1 cellular context compared by ENCODE assay signal in genomic region chr20:49219924-49220831, GRCh38.
TF ChIP-seq lines count a peak whose summit lies in the region.

No MANE protein-coding gene starts in this region.

TF ChIP-seq in GM12878, 131 proteins besides CTCF, POLR2A, EP300 and RAD21:
- TF ChIP-seq JUNB (IDR thresholded peaks at IDR 0.05) (no peak), BCL3 (IDR thresholded peaks at IDR 0.05; ENCODE audit: borderline replicate concordance, insufficient read depth, low read depth, low read length, poor library complexity, severe bottlenecking) (peak; percentile 81), ESRRA (IDR thresholded peaks at IDR 0.05; ENCODE audit: low read length) (no peak), SMARCA5 (IDR thresholded peaks at IDR 0.05) (no peak), CHD1 (IDR thresholded peaks at IDR 0.05; ENCODE audit: low read depth, low read length) (no peak)
TF ChIP-seq in GM12878: peak in this region for 1.
